8 cellular contexts compared by ENCODE assay signal in genomic region chr12:119544780-119545625, GRCh38. TPM values are rescaled to one million over a fixed set of nuclear protein-coding genes. Genes with fewer than 3 reads are reported as not detected.
A peak's percentile ranks its signal among the peaks of the same experiment; 100 is the strongest.
DNase-seq lines count a peak whose midpoint lies in the region; ATAC-seq and TF ChIP-seq lines count a peak whose summit lies in the region.
"Had no signal": no experiment of that assay in that cellular context is flagged by ENCODE, and none has a peak within 500 bp of the region (broad histone marks: within the 10 kb centered on the region; RNA-seq: fewer than 3 reads in every experiment).

No MANE protein-coding gene starts in this region.

- ATAC-seq in Panc1 = peak; percentile 93

- TF ChIP-seq CTCF in GM12875 (IDR thresholded peaks at IDR 0.05; ENCODE audit: borderline replicate concordance, insufficient read depth, low read depth, low read length) = peak; percentile 73
- TF ChIP-seq CTCF in Panc1 (IDR thresholded peaks at IDR 0.05) = peak; percentile 85
- TF ChIP-seq CTCF in fibroblast of the aortic adventitia (IDR thresholded peaks at IDR 0.05; ENCODE audit: insufficient read depth, low read length) = peak; percentile 88
- TF ChIP-seq CTCF in tibial artery (IDR thresholded peaks at IDR 0.05) = peak; percentile 64 to 72

- H3K27me3 ChIP-seq in Panc1 (ENCODE audit: control insufficient read depth, insufficient read depth, low read length) (0 out of 2 replicates have a peak, but pooled peaks cover 4% of the 10 kb centered on the region), tibial artery (no peaks in the 10 kb centered on the region)

- H3K27ac ChIP-seq in Panc1 (ENCODE audit: low read length) (no peak overlapping the region), tibial artery (no peak overlapping the region)

- BruUV-seq in Panc1 (replicated peaks; lab: Mats Ljungman, UMichigan) = no TSS peak

- no peaks in the 10 kb centered on the region for H3K9me3 ChIP-seq in Panc1 (ENCODE audit: control insufficient read depth, insufficient read depth, low read depth, low read length)
- H3K9me3 ChIP-seq in tibial artery = no peaks in the 10 kb centered on the region

- H3K36me3 ChIP-seq in Panc1 (ENCODE audit: control insufficient read depth, insufficient read depth, low read length) (no peaks in the 10 kb centered on the region), tibial artery (no peaks in the 10 kb centered on the region)

- H3K4me1 ChIP-seq in Panc1 (ENCODE audit: control insufficient read depth, insufficient read depth, low read length) (no peaks in the 10 kb centered on the region), tibial artery (no peaks in the 10 kb centered on the region)

- in situ Hi-C loops in Panc1 (cut with HindIII; ENCODE audit: low pct_unique_long_range_greater_than_20kb, low sequenced_read_pairs) = no loop called here

- DNase-seq in Jurkat, Clone E6-1 (ENCODE audit: low read depth, low spot score) = peak; percentile 75
- DNase-seq in Panc1 (ENCODE audit: low read depth, low spot score) = peak; percentile 59
- peak; percentile 53 to 65 for DNase-seq in activated T-cell treated with anti-CD3 and anti-CD28 coated beads, Interleukin-2, amount 50 U/mL, for 48 hours
- DNase-seq in fibroblast of the aortic adventitia (ENCODE audit: low read depth) = peak; percentile 89
- peak in 43 of 56 donors; percentile 0 to 80 (median 24) for DNase-seq in nucleus accumbens (lab: John Stamatoyannopoulos, UW)
- DNase-seq in tibial artery = peak; percentile 50 to 66

- POLR2A ChIA-PET in Panc1 (lab: Charles Lee) = no interaction called here

- H3K4me3 ChIP-seq in GM12875 (ENCODE audit: low read depth, low read length) = no peak overlapping the region
- H3K4me3 ChIP-seq in Jurkat, Clone E6-1 (ENCODE audit: low read length) = no peak overlapping the region
- no peak overlapping the region for H3K4me3 ChIP-seq in Panc1 (ENCODE audit: low read depth in 2 of 2, low read length in 2 of 2)
- H3K4me3 ChIP-seq in fibroblast of the aortic adventitia (ENCODE audit: low read depth, low read length) = no peak overlapping the region
- H3K4me3 ChIP-seq in tibial artery = no peak overlapping the region

- intact Hi-C loops in Panc1 (cut with micrococcal nuclease; ENCODE audit: unreplicated experiment) = loop anchor here (1.0 kb wide), 1 partner anchor 101 kb away; no protein-coding TSS in a partner anchor
- intact Hi-C loops in tibial artery (cut with DNase I; ENCODE audit: low total_unique reads) = no loop called here

- CTCF ChIA-PET in Panc1 (lab: Charles Lee) = interaction anchor here (0.5 to 1.3 kb wide), 3 partner anchors 101 to 1102 kb away, joined by 5 to 9 read pairs (median 6); no protein-coding TSS in a partner anchor

RNA-seq across cellular contexts. Expression of gene TMEM233, which starts 48.6 kb away (rescaled TPM):
- not detected for polyA plus RNA-seq in Jurkat, Clone E6-1 (2012; ENCODE audit: insufficient read depth, insufficient read length)
- total RNA-seq in Panc1 (2021; ENCODE audit: unreplicated experiment) (not detected), fibroblast of the aortic adventitia (ENCODE audit: low replicate concordance) (1.1 TPM in 1 of 2 replicates, not detected in the other)
- not detected for polyA plus RNA-seq in Panc1 (2012; ENCODE audit: insufficient read length)
- total RNA-seq: natural killer cell treated with Interleukin-12 subunit alpha and Interleukin-12 subunit beta and Interleukin-15 and Interleukin-18, amount 100 ng/mL, for 72 hours had no signal

Comparison
In these comparisons a context has a peak if more than half of its experiments do, and no peak if none do; other contexts are left out.
1. DNase-seq: peak in every context shown above with its lines; median percentile 89 in fibroblast of the aortic adventitia; 75 in Jurkat, Clone E6-1; 59 in Panc1; 59 in activated T-cell treated with anti-CD3 and anti-CD28 coated beads, Interleukin-2, amount 50 U/mL, for 48 hours; 58 in tibial artery; 24 in nucleus accumbens.